In the genomic region with DNA sequence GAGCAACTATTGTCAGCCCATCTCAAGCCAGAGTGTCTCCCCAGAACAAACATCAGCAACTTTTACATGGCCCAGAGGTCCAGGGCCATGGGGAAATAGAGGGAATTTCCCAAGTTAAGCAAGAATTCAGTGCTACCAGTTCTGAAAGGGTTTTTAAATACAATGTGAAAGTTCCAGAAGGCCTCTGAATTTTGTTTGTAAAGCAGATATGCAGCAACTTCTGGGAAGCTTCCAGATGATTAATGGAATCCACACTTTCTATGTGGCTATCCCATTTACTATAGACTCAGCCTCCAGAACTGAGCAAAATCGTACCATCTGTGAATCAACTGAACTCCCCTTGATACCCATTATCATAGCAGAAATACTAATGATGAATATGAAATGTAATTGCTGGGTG, we compare ENCODE assay signal across 11 cellular contexts.
DNase-seq lines count a peak whose midpoint lies in the region; ATAC-seq and TF ChIP-seq lines count a peak whose summit lies in the region.
"Had no signal": no experiment of that assay in that cellular context is flagged by ENCODE, and none has a peak within 500 bp of the region (broad histone marks: within the 10 kb centered on the region; RNA-seq: fewer than 3 reads in every experiment).

No MANE protein-coding gene starts in this region.

- POLR2A ChIA-PET in SK-N-SH (lab: Yijun Ruan, JAX) = no interaction called here

- CTCF ChIA-PET in SK-N-SH (lab: Yijun Ruan, JAX) = interaction anchor here (0.9 kb wide), 1 partner anchor 142 kb away, joined by 3 read pairs; no protein-coding TSS in a partner anchor

- no peaks in the 10 kb centered on the region for H3K9me2 ChIP-seq in SK-N-SH

- peaks cover 0 to 18% of the 10 kb centered on the region in 2 experiments; a peak in 1 of 4 replicates for H3K4me1 ChIP-seq in SK-N-SH (ENCODE audit: control insufficient read depth in 1 of 2, insufficient read depth in 2 of 2, low read depth in 1 of 2, low read length in 1 of 2)

- peak; percentile 76 for ATAC-seq in GM21529 (IDR thresholded peaks at IDR 0.05; ENCODE audit: unreplicated experiment)

- H3K4me2 ChIP-seq in SK-N-SH = 0 out of 2 replicates have a peak overlapping the region, but pooled peaks have one; percentile 0

- DNase-seq in AG08396 (ENCODE audit: low spot score) (peak; percentile 28), SK-N-SH (no peak), KG1 (lab: John Stamatoyannopoulos, UW) (no peak), NCI-H524 treated with DMSO at 0.1 percent for 48 hours (lab: John Stamatoyannopoulos, UW) (no peak), HUDEP-2 (lab: John Stamatoyannopoulos, UW; ENCODE audit: unreplicated experiment in 76 of 76) (no peak), NCI-H524 (lab: John Stamatoyannopoulos, UW) (no peak)
- DNase-seq: central memory CD4-positive, alpha-beta T cell; COR-L47; MG63 had no signal

- H3K79me2 ChIP-seq in SK-N-SH (ENCODE audit: insufficient read depth) = no peaks in the 10 kb centered on the region

- TF ChIP-seq RAD21 in SK-N-SH (IDR thresholded peaks at IDR 0.05; ENCODE audit: low read length) = no peak

- H4K20me1 ChIP-seq in SK-N-SH (ENCODE audit: insufficient read depth) = no peaks in the 10 kb centered on the region

- no peak for TF ChIP-seq CTCF in SK-N-SH (IDR thresholded peaks at IDR 0.05)

- peaks cover 7% of the 10 kb centered on the region for H3F3A ChIP-seq in SK-N-SH (replicated peaks; ENCODE audit: insufficient read depth)

- no peak overlapping the region for H3K9ac ChIP-seq in SK-N-SH

- H3K36me3 ChIP-seq in SK-N-SH (replicated peaks in 1 of 2; ENCODE audit: control insufficient read depth in 1 of 2, insufficient read depth in 2 of 2, low read length in 1 of 2) = no peaks in the 10 kb centered on the region
- H3K36me3 ChIP-seq: MG63 had no signal

- H3K27ac ChIP-seq in SK-N-SH (ENCODE audit: low read depth in 2 of 2, low read length in 1 of 2) (peak overlapping the region in 1 of 2 experiments; percentile 56; a peak in 2 of 4 replicates), layer of hippocampus (ENCODE audit: low read depth, low read length) (peak overlapping the region; percentile 31)

- H3K27me3 ChIP-seq in SK-N-SH (ENCODE audit: insufficient read depth) (no peaks in the 10 kb centered on the region), layer of hippocampus (ENCODE audit: control insufficient read depth, insufficient read depth, low read length) (no peaks in the 10 kb centered on the region)
- H3K27me3 ChIP-seq: MG63 had no signal

- TF ChIP-seq EP300 in SK-N-SH (IDR thresholded peaks at IDR 0.05; ENCODE audit: borderline replicate concordance in 1 of 2, low read depth in 1 of 2, low read length in 1 of 2) = no peak

- no peaks in the 10 kb centered on the region for H3K9me3 ChIP-seq in SK-N-SH

- H2AFZ ChIP-seq in SK-N-SH (ENCODE audit: low read depth) = peak overlapping the region; percentile 45

- H3K4me3 ChIP-seq in SK-N-SH (ENCODE audit: low read depth in 2 of 2, low read length in 1 of 2) = no peak overlapping the region
- H3K4me3 ChIP-seq: MG63 had no signal

- WGBS in SK-N-SH (ENCODE audit: low lambda C conversion rate) = 40% methylated on average over 1 of the region's 1 CpG

TF ChIP-seq in SK-N-SH, 30 proteins besides CTCF, POLR2A, EP300 and RAD21:
- TF ChIP-seq GABPA (IDR thresholded peaks at IDR 0.05; ENCODE audit: low read depth) (no peak), TCF12 (IDR thresholded peaks at IDR 0.05) (peak; percentile 37; the same call in 1 of the 2 replicates), YY1 (IDR thresholded peaks at IDR 0.05; ENCODE audit: low read depth) (no peak), RXRA (IDR thresholded peaks at IDR 0.05; ENCODE audit: borderline replicate concordance, low read depth) (no peak), PBX3 (IDR thresholded peaks at IDR 0.05) (peak; percentile 37; the same call in 1 of the 2 replicates), RCOR1 (IDR thresholded peaks at IDR 0.05; ENCODE audit: low read length) (no peak), NRF1 (IDR thresholded peaks at IDR 0.05; ENCODE audit: low read depth, low read length) (no peak)
- TF ChIP-seq, protein P1, sequence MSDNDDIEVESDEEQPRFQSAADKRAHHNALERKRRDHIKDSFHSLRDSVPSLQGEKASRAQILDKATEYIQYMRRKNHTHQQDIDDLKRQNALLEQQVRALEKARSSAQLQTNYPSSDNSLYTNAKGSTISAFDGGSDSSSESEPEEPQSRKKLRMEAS (IDR thresholded peaks at IDR 0.05; ENCODE audit: low read depth) = no peak
TF ChIP-seq in SK-N-SH: peak in this region for 2.
